Comparison of ENCODE assay signal across 2 cellular contexts in the genomic region with DNA sequence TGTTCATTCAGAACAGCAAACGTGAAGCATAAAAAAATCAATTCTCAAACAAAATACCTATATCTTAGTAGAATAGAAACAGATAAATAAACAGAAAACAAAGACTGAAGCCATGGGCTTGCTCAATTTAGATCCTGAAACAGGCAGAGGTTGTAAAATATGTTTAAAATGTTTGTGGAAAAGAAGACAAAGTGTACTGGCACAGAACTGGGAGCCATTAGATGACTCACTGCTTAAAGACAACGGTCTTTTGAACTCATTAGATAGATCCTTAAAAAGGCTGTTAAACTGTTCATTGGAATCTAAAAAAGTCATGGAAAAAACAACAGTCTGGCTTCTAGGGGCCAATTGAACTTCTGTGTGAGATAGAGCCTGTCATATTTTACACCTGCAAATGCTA.
TF ChIP-seq lines count a peak whose summit lies in the region.

No MANE protein-coding gene starts in this region.

TF ChIP-seq in SK-N-SH treated with all-trans-retinoic acid at 6 μM for 48 hours, 23 proteins besides CTCF, POLR2A, EP300 and RAD21 (continued from another document):
- TF ChIP-seq PATZ1 (CRISPR knock-in tag; IDR thresholded peaks at IDR 0.05; ENCODE audit: borderline replicate concordance), result no peak

TF ChIP-seq in SK-N-SH, 30 proteins besides CTCF, POLR2A, EP300 and RAD21 (continued from another document):
- TF ChIP-seq MEF2A (IDR thresholded peaks at IDR 0.05; ENCODE audit: borderline replicate concordance, low read depth), result no peak
- TF ChIP-seq NFIC (IDR thresholded peaks at IDR 0.05; ENCODE audit: borderline replicate concordance), result no peak
- no peak for TF ChIP-seq SMC3 (IDR thresholded peaks at IDR 0.05; ENCODE audit: low read depth, low read length)
- TF ChIP-seq, protein P1, sequence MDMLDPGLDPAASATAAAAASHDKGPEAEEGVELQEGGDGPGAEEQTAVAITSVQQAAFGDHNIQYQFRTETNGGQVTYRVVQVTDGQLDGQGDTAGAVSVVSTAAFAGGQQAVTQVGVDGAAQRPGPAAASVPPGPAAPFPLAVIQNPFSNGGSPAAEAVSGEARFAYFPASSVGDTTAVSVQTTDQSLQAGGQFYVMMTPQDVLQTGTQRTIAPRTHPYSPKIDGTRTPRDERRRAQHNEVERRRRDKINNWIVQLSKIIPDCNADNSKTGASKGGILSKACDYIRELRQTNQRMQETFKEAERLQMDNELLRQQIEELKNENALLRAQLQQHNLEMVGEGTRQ (IDR thresholded peaks at IDR 0.05; ENCODE audit: borderline replicate concordance, low read depth, low read length), result no peak
- TF ChIP-seq SIN3A (IDR thresholded peaks at IDR 0.05; ENCODE audit: borderline replicate concordance, low read depth, low read length), result no peak
- no peak for TF ChIP-seq TCF12 (IDR thresholded peaks at IDR 0.05)
